28 cellular contexts compared by ENCODE assay signal in the genomic region with DNA sequence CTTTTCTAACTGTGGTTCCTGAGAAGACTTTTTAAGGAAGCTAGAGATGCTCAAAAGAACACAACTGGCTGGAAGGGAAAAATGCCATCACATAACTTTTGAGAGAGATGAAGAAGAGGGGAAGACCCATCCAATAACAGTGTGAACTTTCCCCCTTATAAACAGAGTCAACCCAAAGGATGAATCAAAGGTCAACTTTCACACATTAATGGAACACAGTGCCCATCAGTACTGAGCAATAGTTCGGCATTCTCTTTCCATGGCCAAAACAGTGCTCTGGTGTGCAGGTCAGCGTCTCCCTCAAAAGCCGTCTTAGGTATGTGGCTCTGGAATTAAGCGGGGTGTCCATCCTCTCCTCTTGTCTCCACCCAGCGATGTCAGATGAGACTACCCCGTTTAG.
DNase-seq lines count a peak whose midpoint lies in the region; ATAC-seq and TF ChIP-seq lines count a peak whose summit lies in the region.
"Had no signal": no experiment of that assay in that cellular context is flagged by ENCODE, and none has a peak within 500 bp of the region (broad histone marks: within the 10 kb centered on the region; RNA-seq: fewer than 3 reads in every experiment).

No MANE protein-coding gene starts in this region.

- H3K9me3 Mint-ChIP-seq in activated CD8-positive, alpha-beta T cell treated with anti-CD3 and anti-CD28 coated beads for 36 hours: peaks cover 1% of the 10 kb centered on the region
- no peaks in the 10 kb centered on the region for H3K9me3 Mint-ChIP-seq in activated CD8-positive, alpha-beta T cell treated with anti-CD3 and anti-CD28 coated beads, Interleukin-2, amount 10 ng/mL, durations not matched to agents 7 days and 5 days (ENCODE audit: insufficient read depth)
- peaks cover 0 to 4% (median 0%) of the 10 kb centered on the region in 5 experiments for H3K9me3 Mint-ChIP-seq in brain
- H3K9me3 Mint-ChIP-seq: CD4-positive, alpha-beta memory T cell; IgD-negative memory B cell had no signal

- no peak overlapping the region for H2AFZ ChIP-seq in neural cell (ENCODE audit: low read depth, low read length)
- H2AFZ ChIP-seq: GM23248 had no signal

- H3K36me3 ChIP-seq in neural cell (ENCODE audit: insufficient read depth, low read length): no peaks in the 10 kb centered on the region
- H3K36me3 ChIP-seq: right atrium auricular region, tibial artery had no signal

- H3K4me3 Mint-ChIP-seq in activated CD8-positive, alpha-beta T cell treated with anti-CD3 and anti-CD28 coated beads for 36 hours: no peak overlapping the region
- H3K4me3 Mint-ChIP-seq in activated CD8-positive, alpha-beta T cell treated with anti-CD3 and anti-CD28 coated beads, Interleukin-2, amount 10 ng/mL, durations not matched to agents 7 days and 5 days: no peak overlapping the region
- H3K4me3 Mint-ChIP-seq in T-helper 17 cell: no peak overlapping the region
- H3K4me3 Mint-ChIP-seq in brain: no peak overlapping the region
- H3K4me3 Mint-ChIP-seq: activated CD8-positive, alpha-beta memory T cell treated with anti-CD3 and anti-CD28 coated beads, Interleukin-2, amount 10 ng/mL, durations not matched to agents 7 days and 5 days; CD4-positive, alpha-beta memory T cell had no signal

- H3K9me3 ChIP-seq in T-helper 17 cell (ENCODE audit: control insufficient read depth, low read length, poor library complexity, severe bottlenecking) (no peaks in the 10 kb centered on the region), neural cell (ENCODE audit: low read length) (no peaks in the 10 kb centered on the region)
- H3K9me3 ChIP-seq: A549, right atrium auricular region, tibial artery had no signal

- peak overlapping the region; percentile 90 for H3K27ac Mint-ChIP-seq in activated CD8-positive, alpha-beta T cell treated with anti-CD3 and anti-CD28 coated beads for 36 hours
- H3K27ac Mint-ChIP-seq in activated CD8-positive, alpha-beta T cell treated with anti-CD3 and anti-CD28 coated beads, Interleukin-2, amount 10 ng/mL, durations not matched to agents 7 days and 5 days: no peak overlapping the region
- H3K27ac Mint-ChIP-seq in T-helper 17 cell (peak overlapping the region; percentile 61), brain (peak overlapping the region in 3 of 5 experiments; percentile 11 to 73 (median 54))
- H3K27ac Mint-ChIP-seq: activated CD8-positive, alpha-beta memory T cell treated with anti-CD3 and anti-CD28 coated beads, Interleukin-2, amount 10 ng/mL, durations not matched to agents 7 days and 5 days had no signal

- POLR2A ChIA-PET in activated CD8-positive, alpha-beta T cell treated with anti-CD3 and anti-CD28 coated beads for 36 hours (lab: Charles Lee): interaction anchor here (1.7 kb wide), 1 partner anchor 20 kb away, joined by 4 read pairs; no protein-coding TSS in a partner anchor
- POLR2A ChIA-PET in activated CD8-positive, alpha-beta T cell treated with anti-CD3 and anti-CD28 coated beads, Interleukin-2, amount 10 ng/mL, durations not matched to agents 7 days and 5 days (lab: Charles Lee): no interaction called here
- POLR2A ChIA-PET in GM10248 (lab: Yijun Ruan, JAX): no interaction called here

- peak overlapping the region; percentile 39 for H3K9ac ChIP-seq in neural cell (ENCODE audit: low read length)
- H3K9ac ChIP-seq: GM23248 had no signal

- H3K9me2 ChIP-seq in neural cell (ENCODE audit: insufficient read depth, low read length): no peaks in the 10 kb centered on the region

- peak overlapping the region; percentile 75 for H3K27ac ChIP-seq in neural cell (ENCODE audit: low read length)
- H3K27ac ChIP-seq: A549, right atrium auricular region, tibial artery had no signal

- intact Hi-C loops in activated CD8-positive, alpha-beta T cell treated with anti-CD3 and anti-CD28 coated beads for 36 hours (cut with micrococcal nuclease): loop anchor here (5.0 kb wide), 1 partner anchor 72 kb away; no protein-coding TSS in a partner anchor
- intact Hi-C loops in left ventricle myocardium superior (cut with micrococcal nuclease): no loop called here

- H3K79me2 ChIP-seq in neural cell (replicated peaks; ENCODE audit: insufficient read depth, low read length): peaks cover 5% of the 10 kb centered on the region

- no peak for TF ChIP-seq RAD21 in neural cell (conservative IDR thresholded peaks at IDR 0.05)

- no peaks in the 10 kb centered on the region for H4K20me1 ChIP-seq in neural cell (ENCODE audit: insufficient read depth)

- no peak for TF ChIP-seq EP300 in neural cell (conservative IDR thresholded peaks at IDR 0.05; ENCODE audit: poor library complexity, severe bottlenecking)

- H3K27me3 ChIP-seq in neural cell (ENCODE audit: insufficient read depth, low read depth, low read length): no peaks in the 10 kb centered on the region
- H3K27me3 ChIP-seq: right atrium auricular region, tibial artery had no signal

- H3K27me3 Mint-ChIP-seq in activated CD8-positive, alpha-beta T cell treated with anti-CD3 and anti-CD28 coated beads for 36 hours: no peaks in the 10 kb centered on the region
- no peaks in the 10 kb centered on the region for H3K27me3 Mint-ChIP-seq in activated CD8-positive, alpha-beta T cell treated with anti-CD3 and anti-CD28 coated beads, Interleukin-2, amount 10 ng/mL, durations not matched to agents 7 days and 5 days (ENCODE audit: low read depth)
- H3K27me3 Mint-ChIP-seq in T-helper 17 cell: no peaks in the 10 kb centered on the region
- no peaks in the 10 kb centered on the region for H3K27me3 Mint-ChIP-seq in brain
- H3K27me3 Mint-ChIP-seq: activated CD8-positive, alpha-beta memory T cell treated with anti-CD3 and anti-CD28 coated beads, Interleukin-2, amount 10 ng/mL, durations not matched to agents 7 days and 5 days; CD4-positive, alpha-beta memory T cell; IgD-negative memory B cell had no signal

- H3K36me3 Mint-ChIP-seq in activated CD8-positive, alpha-beta T cell treated with anti-CD3 and anti-CD28 coated beads for 36 hours (ENCODE audit: low read depth): peaks cover 60% of the 10 kb centered on the region
- H3K36me3 Mint-ChIP-seq in activated CD8-positive, alpha-beta T cell treated with anti-CD3 and anti-CD28 coated beads, Interleukin-2, amount 10 ng/mL, durations not matched to agents 7 days and 5 days (ENCODE audit: low read depth): peaks cover 80% of the 10 kb centered on the region
- H3K36me3 Mint-ChIP-seq in T-helper 17 cell (ENCODE audit: low read depth): peaks cover 10% of the 10 kb centered on the region
- no peaks in the 10 kb centered on the region for H3K36me3 Mint-ChIP-seq in brain

- H3K4me1 Mint-ChIP-seq in activated CD8-positive, alpha-beta T cell treated with anti-CD3 and anti-CD28 coated beads for 36 hours (ENCODE audit: low read depth): peaks cover 84% of the 10 kb centered on the region
- peaks cover 66% of the 10 kb centered on the region for H3K4me1 Mint-ChIP-seq in activated CD8-positive, alpha-beta T cell treated with anti-CD3 and anti-CD28 coated beads, Interleukin-2, amount 10 ng/mL, durations not matched to agents 7 days and 5 days (ENCODE audit: low read depth)
- H3K4me1 Mint-ChIP-seq in T-helper 17 cell: peaks cover 46% of the 10 kb centered on the region
- H3K4me1 Mint-ChIP-seq in brain: peaks cover 71% of the 10 kb centered on the region

- no peak for DNase-seq in activated CD8-positive, alpha-beta T cell treated with anti-CD3 and anti-CD28 coated beads for 36 hours
- no peak for DNase-seq in activated CD8-positive, alpha-beta T cell treated with anti-CD3 and anti-CD28 coated beads, Interleukin-2, amount 10 ng/mL, durations not matched to agents 7 days and 5 days
- DNase-seq in T-helper 17 cell: no peak
- DNase-seq in GM10248 (ENCODE audit: extremely low spot score): no peak
- no peak for DNase-seq in stimulated activated CD4-positive, alpha-beta T cell treated with anti-CD3 and anti-CD28 coated beads, Interleukin-2, amount 100 ng/mL, for 48 hours
- no peak for DNase-seq in left ventricle myocardium superior
- DNase-seq: activated CD4-positive, alpha-beta T cell treated with anti-CD3 and anti-CD28 coated beads for 4 hours; activated CD8-positive, alpha-beta memory T cell treated with anti-CD3 and anti-CD28 coated beads, Interleukin-2, amount 10 ng/mL, durations not matched to agents 7 days and 5 days; activated effector memory CD4-positive, alpha-beta T cell treated with anti-CD3 and anti-CD28 coated beads, Interleukin-2, amount 50 U/mL, for 16 hours; amygdala; CD4-positive, alpha-beta memory T cell; DND-41; GF-D8; GM23248; hippocampal formation; mammary epithelial cell; NCI-H1436 treated with DMSO at 0.1 percent for 48 hours; NCI-H2107; NCI-H82; posterior cingulate gyrus; SHP77 treated with DMSO at 0.1 percent for 48 hours; tibial artery had no signal

- no peak for ATAC-seq in activated CD8-positive, alpha-beta T cell treated with anti-CD3 and anti-CD28 coated beads for 36 hours
- ATAC-seq in activated CD8-positive, alpha-beta T cell treated with anti-CD3 and anti-CD28 coated beads, Interleukin-2, amount 10 ng/mL, durations not matched to agents 7 days and 5 days: no peak
- ATAC-seq in T-helper 17 cell: no peak
- ATAC-seq in left ventricle myocardium superior: no peak
- ATAC-seq: A549; activated CD8-positive, alpha-beta memory T cell treated with anti-CD3 and anti-CD28 coated beads, Interleukin-2, amount 10 ng/mL, durations not matched to agents 7 days and 5 days had no signal

- H3F3A ChIP-seq in neural cell (ENCODE audit: insufficient read depth, low read length, poor library complexity, severe bottlenecking): no peaks in the 10 kb centered on the region

- TF ChIP-seq CTCF in activated CD8-positive, alpha-beta T cell treated with anti-CD3 and anti-CD28 coated beads for 36 hours (IDR thresholded peaks at IDR 0.05): no peak
- TF ChIP-seq CTCF in brain (conservative IDR thresholded peaks at IDR 0.05) (no peak), neural cell (IDR thresholded peaks at IDR 0.05; ENCODE audit: poor library complexity, severe bottlenecking) (no peak), GM10248 (IDR thresholded peaks at IDR 0.05; ENCODE audit: control extremely low read depth, extremely low read depth, low read depth, missing control alignments) (no peak)

- H3K4me3 ChIP-seq in neural cell (ENCODE audit: low read length): peak overlapping the region; percentile 48
- H3K4me3 ChIP-seq: A549, right atrium auricular region, smooth muscle cell, tibial artery had no signal

- no peak overlapping the region for H3K4me2 ChIP-seq in neural cell (ENCODE audit: low read length)
- H3K4me2 ChIP-seq: A549 had no signal

- CTCF ChIA-PET in activated CD8-positive, alpha-beta T cell treated with anti-CD3 and anti-CD28 coated beads for 36 hours (lab: Charles Lee): interaction anchor here (1.0 kb wide), 1 partner anchor 84 kb away, joined by 3 read pairs; no protein-coding TSS in a partner anchor
- CTCF ChIA-PET in activated CD8-positive, alpha-beta T cell treated with anti-CD3 and anti-CD28 coated beads, Interleukin-2, amount 10 ng/mL, durations not matched to agents 7 days and 5 days (lab: Charles Lee): no interaction called here
- CTCF ChIA-PET in GM10248 (lab: Yijun Ruan, JAX): no interaction called here

TF ChIP-seq in neural cell, 6 proteins besides CTCF, POLR2A, EP300 and RAD21:
- no peak for TF ChIP-seq TAF1 (IDR thresholded peaks at IDR 0.05; ENCODE audit: low read depth)
